ENCODE assay signal across 8 cellular contexts in the genomic region with DNA sequence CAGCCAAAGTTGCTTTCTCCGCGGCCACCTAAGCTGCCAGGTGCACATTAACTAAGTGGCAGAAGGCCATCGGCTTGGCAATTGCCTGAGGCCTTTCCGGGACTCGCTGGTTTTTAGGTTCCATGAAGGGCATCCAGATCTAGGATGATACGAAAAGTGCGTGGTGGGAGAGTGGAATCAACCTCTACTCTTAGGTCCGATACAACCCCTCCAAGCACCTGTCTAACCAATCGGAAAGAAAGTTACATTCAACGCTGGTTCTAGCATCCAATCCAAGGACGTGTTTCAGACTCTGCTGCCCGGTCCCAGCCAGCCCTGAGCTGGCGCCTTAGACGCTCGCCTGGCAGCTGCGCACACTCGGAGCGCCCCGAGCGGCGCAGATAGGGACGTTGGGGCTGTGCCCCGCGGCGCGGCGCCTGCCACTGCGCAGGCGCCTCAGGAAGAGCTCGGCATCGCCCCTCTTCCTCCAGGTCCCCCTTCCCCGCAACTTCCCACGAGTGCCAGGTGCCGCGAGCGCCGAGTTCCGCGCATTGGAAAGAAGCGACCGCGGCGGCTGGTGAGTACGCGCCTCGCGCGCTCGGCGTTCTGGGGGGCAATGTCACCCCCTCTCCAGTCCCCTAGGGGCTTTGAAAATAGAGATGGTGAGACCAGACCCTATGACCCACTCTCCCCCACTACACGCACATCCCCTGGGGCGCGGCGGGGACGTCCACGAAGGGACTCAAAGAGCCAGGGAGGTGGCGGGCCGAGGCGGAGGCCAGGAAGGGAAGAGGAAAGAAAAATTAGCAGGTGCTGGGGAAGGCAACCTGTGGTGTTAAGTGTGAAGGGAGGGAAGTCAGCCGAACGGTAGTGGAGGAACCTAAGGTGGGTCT. TPM values are rescaled to one million over a fixed set of nuclear protein-coding genes. Genes with fewer than 3 reads are reported as not detected.
DNase-seq lines count a peak whose midpoint lies in the region; ATAC-seq and TF ChIP-seq lines count a peak whose summit lies in the region.

A gene with protein sequence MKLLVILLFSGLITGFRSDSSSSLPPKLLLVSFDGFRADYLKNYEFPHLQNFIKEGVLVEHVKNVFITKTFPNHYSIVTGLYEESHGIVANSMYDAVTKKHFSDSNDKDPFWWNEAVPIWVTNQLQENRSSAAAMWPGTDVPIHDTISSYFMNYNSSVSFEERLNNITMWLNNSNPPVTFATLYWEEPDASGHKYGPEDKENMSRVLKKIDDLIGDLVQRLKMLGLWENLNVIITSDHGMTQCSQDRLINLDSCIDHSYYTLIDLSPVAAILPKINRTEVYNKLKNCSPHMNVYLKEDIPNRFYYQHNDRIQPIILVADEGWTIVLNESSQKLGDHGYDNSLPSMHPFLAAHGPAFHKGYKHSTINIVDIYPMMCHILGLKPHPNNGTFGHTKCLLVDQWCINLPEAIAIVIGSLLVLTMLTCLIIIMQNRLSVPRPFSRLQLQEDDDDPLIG (plus strand): TSS at position 356 of the 872 bp plus-strand sequence. CDS start 9,595 bp downstream, outside the sequence.

- H3K27ac Mint-ChIP-seq in neural crest cell (ENCODE audit: unreplicated experiment) = no peak within 1 kb of the TSS

- peak within 1 kb of the TSS; percentile 99 for H3K4me3 ChIP-seq in Jurkat, Clone E6-1 (ENCODE audit: low read length)
- peak within 1 kb of the TSS; percentile 60 to 85 (median 72) for H3K4me3 ChIP-seq in stomach

- peaks cover 3% of the 10 kb centered on the region for H3K9me3 Mint-ChIP-seq in neural crest cell

- 0 to 1% (median 0%) methylated on average over 32 to 61 of the region's 61 CpGs for WGBS in stomach, 5 donors

- no peaks in the 10 kb centered on the region for H3K9me3 ChIP-seq in stomach

- intact Hi-C loops in stomach (cut with DNase I; ENCODE audit: low total_unique reads) = no loop called here

- peak within 1 kb of the TSS; percentile 90 for H3K4me3 Mint-ChIP-seq in neural crest cell

- H3K27me3 Mint-ChIP-seq in neural crest cell (ENCODE audit: low read depth) = peaks cover 38% of the 10 kb centered on the region

- H3K4me1 ChIP-seq in foreskin keratinocyte (no peaks in the 10 kb centered on the region), stomach (peaks cover 0 to 48% (median 32%) of the 10 kb centered on the region in 4 donors)

- no peak for TF ChIP-seq EP300 in stomach (IDR thresholded peaks at IDR 0.05)

- H3K27me3 ChIP-seq in foreskin keratinocyte (peaks cover 52% of the 10 kb centered on the region), stomach (no peaks in the 10 kb centered on the region)

- H3K27ac ChIP-seq in foreskin keratinocyte = no peak within 1 kb of the TSS
- H3K27ac ChIP-seq in stomach = peak within 1 kb of the TSS; percentile 73 to 90 (median 81)

- TF ChIP-seq CTCF in foreskin keratinocyte (conservative IDR thresholded peaks at IDR 0.05) = no peak
- TF ChIP-seq CTCF in neural crest cell (conservative IDR thresholded peaks at IDR 0.05) = peak; percentile 16
- peak in 1 of 7 experiments; percentile 5 for TF ChIP-seq CTCF in stomach (IDR thresholded peaks at IDR 0.05)

- ATAC-seq in GM21529 (IDR thresholded peaks at IDR 0.05; ENCODE audit: unreplicated experiment) = peak; percentile 95
- peak; percentile 99 for ATAC-seq in foreskin keratinocyte

- TF ChIP-seq POLR2A in stomach (IDR thresholded peaks at IDR 0.05) = peak in 2 of 4 donors; percentile 47 to 50

- no peaks in the 10 kb centered on the region for H3K36me3 Mint-ChIP-seq in neural crest cell (ENCODE audit: low read depth)

- H3K36me3 ChIP-seq in stomach = no peaks in the 10 kb centered on the region

- peak; percentile 88 for DNase-seq in DMS153 treated with DMSO at 0.1 percent for 48 hours (lab: John Stamatoyannopoulos, UW; ENCODE audit: unreplicated experiment)
- peak; percentile 97 for DNase-seq in Jurkat, Clone E6-1 (ENCODE audit: low read depth, low spot score)
- peak; percentile 52 for DNase-seq in RPMI7951 (ENCODE audit: low read depth)
- peak; percentile 95 for DNase-seq in activated effector memory CD4-positive, alpha-beta T cell treated with anti-CD3 and anti-CD28 coated beads, Interleukin-2, amount 50 U/mL, for 16 hours
- peak; percentile 8 to 46 for DNase-seq in foreskin keratinocyte
- peak; percentile 90 for DNase-seq in neural crest cell (ENCODE audit: low read depth, low spot score)
- peak; percentile 91 for DNase-seq in stomach

- peaks cover 10% of the 10 kb centered on the region for H3K4me1 Mint-ChIP-seq in neural crest cell

RNA-seq across cellular contexts. Expression of the gene that starts here (rescaled TPM):
- polyA plus RNA-seq in Jurkat, Clone E6-1 (2012; ENCODE audit: insufficient read depth, insufficient read length) = 7.9 TPM
- 0.29 and 0.36 TPM in 2 replicates for total RNA-seq in RPMI7951 (2014; rRNA removed; shearing (Covaris generic))
- total RNA-seq in foreskin keratinocyte = 0.07 and 0.14 TPM in 2 replicates
- polyA plus RNA-seq in foreskin keratinocyte = 0.02 and 0.04 TPM in 2 replicates
- 3.3 and 3.6 TPM in 2 replicates for total RNA-seq in neural crest cell
- total RNA-seq in stomach = 10 to 100 TPM in 3 of 5 donors, 1 to 10 TPM in 2; 2.6 to 24.6 (median 13.8) TPM
- polyA plus RNA-seq in stomach = 1 to 10 TPM; 2.3 to 4.7 (median 3.8) TPM

Comparison
In these comparisons a context has a peak if more than half of its experiments do, and no peak if none do; other contexts are left out.
1. Peak in DNase-seq in RPMI7951; RNA of the gene not detected or under 1 TPM.
2. Peak in DNase-seq and ATAC-seq in foreskin keratinocyte; RNA of the gene not detected or under 1 TPM.
3. DNase-seq: peak in every context shown above with its lines; median percentile 97 in Jurkat, Clone E6-1; 95 in activated effector memory CD4-positive, alpha-beta T cell treated with anti-CD3 and anti-CD28 coated beads, Interleukin-2, amount 50 U/mL, for 16 hours; 91 in stomach; 90 in neural crest cell; 88 in DMS153 treated with DMSO at 0.1 percent for 48 hours; 52 in RPMI7951; 27 in foreskin keratinocyte.